ENCODE assay signal across 6 cellular contexts in genomic region chr19:5621945-5622464, GRCh38. TPM values are rescaled to one million over a fixed set of nuclear protein-coding genes. Genes with fewer than 3 reads are reported as not detected.
DNase-seq lines count a peak whose midpoint lies in the region; ATAC-seq, FAIRE-seq and TF ChIP-seq lines count a peak whose summit lies in the region.

No MANE protein-coding gene starts in this region.

- H3K36me3 ChIP-seq in pancreas = peaks cover 0 to 13% (median 3%) of the 10 kb centered on the region in 3 donors

- intact Hi-C loops in pancreas (cut with DNase I) = no loop called here

- DNase-seq in T-helper 1 cell (no peak), chondrocyte (ENCODE audit: low spot score) (no peak), pancreas (peak in 4 of 6 donors; percentile 30 to 66 (median 50)), UCSD-AML1 (lab: John Stamatoyannopoulos, UW; ENCODE audit: unreplicated experiment) (no peak)

- H3K36me3 Mint-ChIP-seq in T-helper 1 cell treated with Interleukin-12 subunit alpha and Interleukin-12 subunit beta and Interleukin-4 antibody, amounts not matched to agents 30 μg/mL and 1 μg/mL, for 36 hours (ENCODE audit: low read depth) = peaks cover 47% of the 10 kb centered on the region
- peaks cover 18% of the 10 kb centered on the region for H3K36me3 Mint-ChIP-seq in chondrocyte (ENCODE audit: low read depth)

- no peaks in the 10 kb centered on the region for H3K9me3 ChIP-seq in pancreas

- H3K4me3 Mint-ChIP-seq in T-helper 1 cell treated with Interleukin-12 subunit alpha and Interleukin-12 subunit beta and Interleukin-4 antibody, amounts not matched to agents 30 μg/mL and 1 μg/mL, for 36 hours = peak overlapping the region; percentile 99
- H3K4me3 Mint-ChIP-seq in chondrocyte (ENCODE audit: unreplicated experiment) = peak overlapping the region; percentile 100

- no peaks in the 10 kb centered on the region for H3K9me3 Mint-ChIP-seq in T-helper 1 cell treated with Interleukin-12 subunit alpha and Interleukin-12 subunit beta and Interleukin-4 antibody, amounts not matched to agents 30 μg/mL and 1 μg/mL, for 36 hours
- no peaks in the 10 kb centered on the region for H3K9me3 Mint-ChIP-seq in chondrocyte (ENCODE audit: low read depth)

- H3K27ac ChIP-seq in pancreas = peak overlapping the region; percentile 86 to 94 (median 93)

- ATAC-seq in pancreas (no peak), HG02642 (IDR thresholded peaks at IDR 0.05; ENCODE audit: poor library complexity, unreplicated experiment) (no peak)

- 0 to 1% methylated on average over 35 of the region's 35 CpGs for WGBS in pancreas, 2 donors

- peak overlapping the region; percentile 100 for H3K27ac Mint-ChIP-seq in T-helper 1 cell treated with Interleukin-12 subunit alpha and Interleukin-12 subunit beta and Interleukin-4 antibody, amounts not matched to agents 30 μg/mL and 1 μg/mL, for 36 hours
- peak overlapping the region; percentile 90 for H3K27ac Mint-ChIP-seq in chondrocyte (ENCODE audit: unreplicated experiment)

- no peaks in the 10 kb centered on the region for H3K27me3 ChIP-seq in pancreas

- peak overlapping the region; percentile 78 to 99 (median 97) for H3K4me3 ChIP-seq in pancreas

- no peaks in the 10 kb centered on the region for H3K27me3 Mint-ChIP-seq in T-helper 1 cell treated with Interleukin-12 subunit alpha and Interleukin-12 subunit beta and Interleukin-4 antibody, amounts not matched to agents 30 μg/mL and 1 μg/mL, for 36 hours (ENCODE audit: low read depth)
- H3K27me3 Mint-ChIP-seq in chondrocyte (ENCODE audit: low read depth) = no peaks in the 10 kb centered on the region

- FAIRE-seq in pancreas (lab: Jason Lieb, UNC) = no peak

- H3K4me1 Mint-ChIP-seq in T-helper 1 cell treated with Interleukin-12 subunit alpha and Interleukin-12 subunit beta and Interleukin-4 antibody, amounts not matched to agents 30 μg/mL and 1 μg/mL, for 36 hours (ENCODE audit: low read depth) = peaks cover 50% of the 10 kb centered on the region
- H3K4me1 Mint-ChIP-seq in chondrocyte (ENCODE audit: low read depth) = peaks cover 40% of the 10 kb centered on the region

- TF ChIP-seq CTCF in chondrocyte (IDR thresholded peaks at IDR 0.05) (no peak), pancreas (IDR thresholded peaks at IDR 0.05) (no peak)

- peaks cover 35 to 37% (median 37%) of the 10 kb centered on the region in 3 donors for H3K4me1 ChIP-seq in pancreas

RNA-seq across cellular contexts. Expression of gene SAFB2, which starts 0.6 kb away (rescaled TPM):
- total RNA-seq in chondrocyte (48.2 to 62.7 TPM (median 49.2 TPM) in 3 replicates), pancreas (10 to 100 TPM; 35.0 to 68.3 (median 41.5) TPM)
- 100 to 1,000 TPM; 108 to 112 TPM for polyA plus RNA-seq in pancreas

RNA-seq across cellular contexts. Expression of gene SAFB, which starts 0.9 kb away (rescaled TPM):
- total RNA-seq in chondrocyte (56.6 to 77.1 TPM (median 58.3 TPM) in 3 replicates), pancreas (10 to 100 TPM; 28.9 to 52.8 (median 41.1) TPM)
- polyA plus RNA-seq in pancreas = 10 to 100 TPM; 63.5 to 84.3 TPM

RNA-seq across cellular contexts. Expression of gene TINCR, which starts 54.3 kb away (rescaled TPM):
- total RNA-seq in chondrocyte (1.7 to 17.0 TPM (median 2.0 TPM) in 3 replicates), pancreas (under 1 TPM in 5 of 6 donors, not detected in 1; 0.09 to 0.22 (median 0.19) TPM)
- polyA plus RNA-seq in pancreas = under 1 TPM; 0.27 to 0.85 TPM

RNA-seq across cellular contexts. Expression of gene MICOS13, which starts 58.3 kb away (rescaled TPM):
- total RNA-seq in chondrocyte (61.0 to 66.6 TPM (median 65.3 TPM) in 3 replicates), pancreas (10 to 100 TPM; 14.0 to 25.9 (median 23.5) TPM)
- 10 to 100 TPM; 59.3 to 77.5 TPM for polyA plus RNA-seq in pancreas

RNA-seq across cellular contexts. Expression of gene HSD11B1L, which starts 58.8 kb away (rescaled TPM):
- total RNA-seq in chondrocyte (7.2 to 9.9 TPM (median 9.9 TPM) in 3 replicates), pancreas (1 to 10 TPM; 2.1 to 5.5 (median 3.5) TPM)
- 10 to 100 TPM; 12.9 to 16.9 TPM for polyA plus RNA-seq in pancreas

Comparison
In these comparisons a context has a peak if more than half of its experiments do, and no peak if none do; other contexts are left out.
1. DNase-seq: peak in pancreas (4 of 6); none in T-helper 1 cell (0 of 5), chondrocyte (single experiment) and UCSD-AML1 (single experiment).